In genomic region chr18:73235491-73235890, GRCh38 we compare ENCODE assay signal across 10 cellular contexts.
A peak's percentile ranks its signal among the peaks of the same experiment; 100 is the strongest.
DNase-seq lines count a peak whose midpoint lies in the region; ATAC-seq lines count a peak whose summit lies in the region.
"Had no signal": no experiment of that assay in that cellular context is flagged by ENCODE, and none has a peak within 500 bp of the region (broad histone marks: within the 10 kb centered on the region; RNA-seq: fewer than 3 reads in every experiment).

No MANE protein-coding gene starts in this region.

- peak; percentile 22 for DNase-seq in AG20443 (ENCODE audit: low spot score)
- DNase-seq in dermis blood vessel endothelial cell: peak; percentile 60
- no peak for DNase-seq in activated CD4-positive, CD25-positive, alpha-beta regulatory T cell treated with anti-CD3 and anti-CD28 coated beads, Interleukin-2, amount 50 U/mL, for 72 hours
- no peak for DNase-seq in effector CD4-positive, alpha-beta T cell
- DNase-seq in cerebellar cortex (ENCODE audit: low spot score): no peak
- no peak for DNase-seq in NCI-H1930 (lab: John Stamatoyannopoulos, UW)
- DNase-seq: amygdala, NCI-H345 had no signal

- peak; percentile 87 for ATAC-seq in GM19395 (IDR thresholded peaks at IDR 0.05; ENCODE audit: unreplicated experiment)
- peak; percentile 95 for ATAC-seq in HG03378 (IDR thresholded peaks at IDR 0.05; ENCODE audit: unreplicated experiment)

Comparison
In these comparisons a context has a peak if more than half of its experiments do, and no peak if none do; other contexts are left out.
1. DNase-seq: peak in AG20443 (single experiment) and dermis blood vessel endothelial cell (single experiment); none in activated CD4-positive, CD25-positive, alpha-beta regulatory T cell treated with anti-CD3 and anti-CD28 coated beads, Interleukin-2, amount 50 U/mL, for 72 hours (single experiment), effector CD4-positive, alpha-beta T cell (single experiment), cerebellar cortex (single experiment) and NCI-H1930 (0 of 2).